Comparison of ENCODE assay signal across 8 cellular contexts in the genomic region with DNA sequence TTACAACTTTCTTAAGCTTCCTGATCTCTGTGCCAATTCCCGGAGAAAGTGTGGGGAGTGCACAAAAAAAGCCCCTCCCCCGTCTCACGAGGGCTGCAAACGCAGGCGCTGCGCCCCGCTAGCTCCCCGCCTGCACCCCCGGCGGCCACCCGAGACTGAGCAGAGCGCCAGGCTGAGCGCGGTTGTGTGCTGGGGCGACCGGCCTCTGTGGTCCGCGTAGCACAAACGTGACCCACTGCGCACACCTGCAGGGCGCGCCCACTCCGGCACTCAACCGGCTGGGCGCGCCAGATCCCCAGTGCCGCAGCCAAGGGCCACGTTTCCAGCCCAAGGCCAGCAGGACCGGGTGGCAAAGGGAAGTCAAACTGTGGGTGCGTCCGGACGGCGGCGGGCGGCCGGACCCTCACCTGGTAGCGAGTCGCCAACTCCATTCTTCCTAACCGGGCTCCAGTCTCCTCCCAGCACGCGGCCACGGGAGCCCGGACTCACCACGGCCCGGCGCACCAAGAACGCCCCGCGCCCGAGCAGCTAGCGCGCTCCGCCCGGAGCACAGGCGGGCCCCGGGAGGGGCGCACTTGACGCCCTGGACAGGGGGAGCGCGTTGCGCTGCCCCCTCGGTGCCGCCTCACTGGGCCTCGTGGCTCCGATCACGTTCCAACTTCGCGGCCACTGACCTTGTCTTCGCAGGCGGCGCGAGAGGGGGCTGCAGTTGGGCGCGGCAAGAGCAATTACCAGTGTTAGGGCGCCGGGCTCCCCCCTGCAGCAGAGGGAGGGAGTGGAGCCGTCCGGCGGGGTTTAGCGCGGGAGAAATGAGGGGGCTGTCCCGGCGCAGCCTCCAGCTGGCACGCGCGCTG. TPM values are rescaled to one million over a fixed set of nuclear protein-coding genes. Genes with fewer than 3 reads are reported as not detected.
A peak's percentile ranks its signal among the peaks of the same experiment; 100 is the strongest.
DNase-seq lines count a peak whose midpoint lies in the region; ATAC-seq and TF ChIP-seq lines count a peak whose summit lies in the region.

A gene with protein sequence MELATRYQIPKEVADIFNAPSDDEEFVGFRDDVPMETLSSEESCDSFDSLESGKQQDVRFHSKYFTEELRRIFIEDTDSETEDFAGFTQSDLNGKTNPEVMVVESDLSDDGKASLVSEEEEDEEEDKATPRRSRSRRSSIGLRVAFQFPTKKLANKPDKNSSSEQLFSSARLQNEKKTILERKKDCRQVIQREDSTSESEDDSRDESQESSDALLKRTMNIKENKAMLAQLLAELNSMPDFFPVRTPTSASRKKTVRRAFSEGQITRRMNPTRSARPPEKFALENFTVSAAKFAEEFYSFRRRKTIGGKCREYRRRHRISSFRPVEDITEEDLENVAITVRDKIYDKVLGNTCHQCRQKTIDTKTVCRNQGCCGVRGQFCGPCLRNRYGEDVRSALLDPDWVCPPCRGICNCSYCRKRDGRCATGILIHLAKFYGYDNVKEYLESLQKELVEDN (minus strand): TSS at position 526 of the 854 bp plus-strand sequence. CDS start 95 bp downstream, at position 431.

- H3K4me1 Mint-ChIP-seq in Caco-2 (ENCODE audit: low read depth, unreplicated experiment): peaks cover 12% of the 10 kb centered on the region
- H3K4me1 Mint-ChIP-seq in naive B cell: peaks cover 53 to 79% (median 73%) of the 10 kb centered on the region in 3 donors
- peaks cover 77% of the 10 kb centered on the region for H3K4me1 Mint-ChIP-seq in stimulated activated naive CD8-positive, alpha-beta T cell treated with anti-CD3 and anti-CD28 coated beads, Interleukin-15, amount 100 ng/mL, for 72 hours

- H3K4me1 ChIP-seq in Caco-2 (0 out of 2 replicates have a peak, but pooled peaks cover 8% of the 10 kb centered on the region), esophagus squamous epithelium (peaks cover 2 to 58% (median 5%) of the 10 kb centered on the region in 3 donors)

- H3K4me3 ChIP-seq in Caco-2 (ENCODE audit: low read depth, low read length): peak within 1 kb of the TSS; percentile 64
- H3K4me3 ChIP-seq in HL-60 (replicated peaks; ENCODE audit: insufficient read depth, low read length): peak within 1 kb of the TSS; percentile 75
- H3K4me3 ChIP-seq in esophagus squamous epithelium: peak within 1 kb of the TSS; percentile 56 to 81 (median 61)

- peak within 1 kb of the TSS; percentile 86 for H3K27ac Mint-ChIP-seq in Caco-2 (ENCODE audit: unreplicated experiment)
- H3K27ac Mint-ChIP-seq in naive B cell: peak within 1 kb of the TSS; percentile 97 to 100 (median 100)
- peak within 1 kb of the TSS; percentile 99 for H3K27ac Mint-ChIP-seq in stimulated activated naive CD8-positive, alpha-beta T cell treated with anti-CD3 and anti-CD28 coated beads, Interleukin-15, amount 100 ng/mL, for 72 hours

- H3K9me3 Mint-ChIP-seq in Caco-2 (ENCODE audit: unreplicated experiment): no peaks in the 10 kb centered on the region
- peaks cover 0 to 3% (median 0%) of the 10 kb centered on the region in 7 donors for H3K9me3 Mint-ChIP-seq in naive B cell
- H3K9me3 Mint-ChIP-seq in stimulated activated naive CD8-positive, alpha-beta T cell treated with anti-CD3 and anti-CD28 coated beads, Interleukin-15, amount 100 ng/mL, for 72 hours: no peaks in the 10 kb centered on the region

- H3K9me3 ChIP-seq in Caco-2 (no peaks in the 10 kb centered on the region), esophagus squamous epithelium (no peaks in the 10 kb centered on the region)

- H3K36me3 Mint-ChIP-seq in Caco-2 (ENCODE audit: insufficient read depth, unreplicated experiment): no peaks in the 10 kb centered on the region
- no peaks in the 10 kb centered on the region for H3K36me3 Mint-ChIP-seq in naive B cell

- H3K4me3 Mint-ChIP-seq in Caco-2 (ENCODE audit: unreplicated experiment) (peak within 1 kb of the TSS; percentile 73), naive B cell (peak within 1 kb of the TSS; percentile 92 to 99 (median 97))
- H3K4me3 Mint-ChIP-seq in stimulated activated naive CD8-positive, alpha-beta T cell treated with anti-CD3 and anti-CD28 coated beads, Interleukin-15, amount 100 ng/mL, for 72 hours: peak within 1 kb of the TSS; percentile 88 to 95

- DNase-seq in Caco-2 (peak; percentile 66 to 75), HL-60 (ENCODE audit: low read depth in 1 of 2, low spot score in 1 of 2) (peak; percentile 64 to 87), NOMO-1 treated with dmso at 0.1 percent for 144 hours (lab: John Stamatoyannopoulos, UW; ENCODE audit: unreplicated experiment) (peak; percentile 53), esophagus squamous epithelium (lab: John Stamatoyannopoulos, UW) (no peak), naive B cell (peak; percentile 96)
- peak; percentile 68 for DNase-seq in activated T-cell treated with anti-CD3 and anti-CD28 coated beads, Interleukin-2, amount 50 U/mL, for 1 hour
- DNase-seq in stimulated activated naive CD8-positive, alpha-beta T cell treated with anti-CD3 and anti-CD28 coated beads, Interleukin-15, amount 100 ng/mL, for 72 hours: peak; percentile 83 to 87

- POLR2A ChIA-PET in Caco-2 (lab: Charles Lee): interaction anchor here (0.7 kb wide), 1 partner anchor 253 kb away, joined by 4 read pairs; no protein-coding TSS in a partner anchor

- peak in 1 of 4 donors; percentile 64 for TF ChIP-seq POLR2A in esophagus squamous epithelium (IDR thresholded peaks at IDR 0.05)

- peak within 1 kb of the TSS; percentile 99 for H3K27ac ChIP-seq in HL-60 (replicated peaks)
- peak within 1 kb of the TSS; percentile 72 to 85 (median 81) for H3K27ac ChIP-seq in esophagus squamous epithelium

- intact Hi-C loops in Caco-2 (cut with micrococcal nuclease; ENCODE audit: unreplicated experiment) (no loop called here), esophagus squamous epithelium (cut with DNase I) (no loop called here)

- H3K27me3 Mint-ChIP-seq in Caco-2 (ENCODE audit: insufficient read depth, unreplicated experiment) (peaks cover 7% of the 10 kb centered on the region), naive B cell (no peaks in the 10 kb centered on the region)
- H3K27me3 Mint-ChIP-seq in stimulated activated naive CD8-positive, alpha-beta T cell treated with anti-CD3 and anti-CD28 coated beads, Interleukin-15, amount 100 ng/mL, for 72 hours: peaks cover 18% of the 10 kb centered on the region

- CTCF ChIA-PET in Caco-2 (lab: Charles Lee): interaction anchor here (0.7 to 0.8 kb wide), 3 partner anchors 9 to 581 kb away, joined by 3 to 4 read pairs (median 4); no protein-coding TSS in a partner anchor

- no TSS peak for BruUV-seq in Caco-2 (replicated peaks; lab: Mats Ljungman, UMichigan)

- TF ChIP-seq CTCF in Caco-2 (IDR thresholded peaks at IDR 0.05; ENCODE audit: insufficient read depth in 1 of 2, low read depth in 1 of 2, low read length in 1 of 2, severe bottlenecking in 1 of 2, unreplicated experiment in 1 of 2) (peak in 1 of 2 experiments; percentile 9), HL-60 (IDR thresholded peaks at IDR 0.05; ENCODE audit: insufficient read depth, low read length) (no peak), esophagus squamous epithelium (IDR thresholded peaks at IDR 0.05) (no peak)

- 0 to 1% methylated on average over 3 to 30 of the region's 86 CpGs for WGBS in esophagus squamous epithelium, 2 donors

- H3K36me3 ChIP-seq in Caco-2 (ENCODE audit: control insufficient read depth, insufficient read depth, low read length): no peaks in the 10 kb centered on the region
- H3K36me3 ChIP-seq in esophagus squamous epithelium: no peaks in the 10 kb centered on the region

- ATAC-seq in GM19468 (IDR thresholded peaks at IDR 0.05; ENCODE audit: extremely low read depth, unreplicated experiment) (peak; percentile 85), naive B cell (ENCODE audit: low read depth in 2 of 2) (peak; percentile 79 to 83)
- peak; percentile 91 for ATAC-seq in stimulated activated naive CD8-positive, alpha-beta T cell treated with anti-CD3 and anti-CD28 coated beads, Interleukin-15, amount 100 ng/mL, for 72 hours

- H3K27me3 ChIP-seq in Caco-2 (replicated peaks; ENCODE audit: control insufficient read depth, insufficient read depth, low read length) (peaks cover 2% of the 10 kb centered on the region; the same call in 1 of the 2 replicates), HL-60 (ENCODE audit: insufficient read depth, poor library complexity, severe bottlenecking) (no peaks in the 10 kb centered on the region), esophagus squamous epithelium (peaks cover 0 to 10% (median 0%) of the 10 kb centered on the region in 4 donors)

RNA-seq across cellular contexts. Expression of the gene that starts here (rescaled TPM):
- total RNA-seq in Caco-2 (2022) (15.2 and 19.1 TPM in 2 replicates), esophagus squamous epithelium (10 to 100 TPM in 2 of 4 donors, 1 to 10 TPM in 2; 5.0 to 21.6 (median 12.8) TPM)
- polyA plus RNA-seq in naive B cell (ENCODE audit: low read depth in 6 of 6): 100 to 1,000 TPM; 229 to 356 (median 303) TPM
